22 cellular contexts compared by ENCODE assay signal in the genomic region with DNA sequence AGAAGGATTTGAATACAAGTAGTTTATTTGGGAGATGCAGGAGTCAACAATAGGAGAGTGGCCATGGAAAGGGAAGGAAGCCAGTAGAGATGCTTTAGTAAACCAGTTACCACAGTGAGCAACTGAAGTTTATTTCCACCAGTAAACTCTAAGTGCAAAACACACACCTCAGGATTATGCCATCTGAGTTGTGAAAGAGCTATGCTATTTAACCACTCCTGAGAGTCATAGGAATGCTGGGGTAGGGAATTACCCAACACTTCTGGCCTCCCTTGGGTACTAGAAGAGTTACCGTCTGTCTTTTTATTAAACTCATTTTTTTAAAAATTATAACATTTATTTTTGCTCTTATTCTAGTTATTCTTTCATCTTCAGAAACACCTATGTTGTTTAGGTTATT.
A peak's percentile ranks its signal among the peaks of the same experiment; 100 is the strongest.
DNase-seq lines count a peak whose midpoint lies in the region; ATAC-seq, FAIRE-seq and TF ChIP-seq lines count a peak whose summit lies in the region.
"Had no signal": no experiment of that assay in that cellular context is flagged by ENCODE, and none has a peak within 500 bp of the region (broad histone marks: within the 10 kb centered on the region; RNA-seq: fewer than 3 reads in every experiment).

No MANE protein-coding gene starts in this region.

- H3K4me1 ChIP-seq in breast epithelium: no peaks in the 10 kb centered on the region
- H3K4me1 ChIP-seq in astrocyte (ENCODE audit: insufficient read depth, low read length): no peaks in the 10 kb centered on the region
- H3K4me1 ChIP-seq: BE2C, Caco-2 had no signal

- H3K27ac ChIP-seq in breast epithelium: no peak overlapping the region
- no peak overlapping the region for H3K27ac ChIP-seq in astrocyte (ENCODE audit: low read depth, low read length)
- H3K27ac ChIP-seq: 22Rv1 had no signal

- no peak overlapping the region for H3K4me2 ChIP-seq in astrocyte (ENCODE audit: low read length)

- H3K4me3 Mint-ChIP-seq in MCF 10A (ENCODE audit: unreplicated experiment): no peak overlapping the region
- no peak overlapping the region for H3K4me3 Mint-ChIP-seq in astrocyte (ENCODE audit: unreplicated experiment)
- no peak overlapping the region for H3K4me3 Mint-ChIP-seq in activated CD8-positive, alpha-beta T cell treated with anti-CD3 and anti-CD28 coated beads for 36 hours
- H3K4me3 Mint-ChIP-seq in T-cell: no peak overlapping the region
- H3K4me3 Mint-ChIP-seq: CD4-positive, CD25-positive, alpha-beta regulatory T cell had no signal

- TF ChIP-seq POLR2A in breast epithelium (IDR thresholded peaks at IDR 0.05): no peak

- TF ChIP-seq CTCF in MCF 10A (IDR thresholded peaks at IDR 0.05; ENCODE audit: unreplicated experiment) (no peak), breast epithelium (IDR thresholded peaks at IDR 0.05) (no peak), astrocyte (IDR thresholded peaks at IDR 0.05; ENCODE audit: insufficient read depth, low read depth, low read length) (no peak), fibroblast of villous mesenchyme (IDR thresholded peaks at IDR 0.05; ENCODE audit: insufficient read depth, low read depth, low read length) (no peak)
- no peak for TF ChIP-seq CTCF in activated CD8-positive, alpha-beta T cell treated with anti-CD3 and anti-CD28 coated beads for 36 hours (IDR thresholded peaks at IDR 0.05)

- H3K4me1 Mint-ChIP-seq in MCF 10A (ENCODE audit: insufficient read depth, unreplicated experiment) (no peaks in the 10 kb centered on the region), astrocyte (ENCODE audit: low read depth, unreplicated experiment) (no peaks in the 10 kb centered on the region), T-cell (no peaks in the 10 kb centered on the region)
- no peaks in the 10 kb centered on the region for H3K4me1 Mint-ChIP-seq in activated CD8-positive, alpha-beta T cell treated with anti-CD3 and anti-CD28 coated beads for 36 hours (ENCODE audit: low read depth)
- H3K4me1 Mint-ChIP-seq: CD4-positive, CD25-positive, alpha-beta regulatory T cell had no signal

- peaks cover 0 to 19% of the 10 kb centered on the region in 2 donors for H3K27me3 ChIP-seq in breast epithelium
- H3K27me3 ChIP-seq in astrocyte (ENCODE audit: insufficient read depth, low read length): no peaks in the 10 kb centered on the region
- H3K27me3 ChIP-seq: BE2C had no signal

- peak; percentile 49 for DNase-seq in MCF 10A (ENCODE audit: unreplicated experiment)
- no peak for DNase-seq in breast epithelium (ENCODE audit: low spot score in 2 of 2)
- peak; percentile 3 for DNase-seq in astrocyte (ENCODE audit: low read depth)
- peak; percentile 30 for DNase-seq in fibroblast of villous mesenchyme (ENCODE audit: low read depth)
- DNase-seq in activated CD8-positive, alpha-beta T cell treated with anti-CD3 and anti-CD28 coated beads for 36 hours: no peak
- DNase-seq in T-cell: no peak
- no peak for DNase-seq in head of caudate nucleus
- DNase-seq: BE2C; CD4-positive, CD25-positive, alpha-beta regulatory T cell; GOT3; NCI-H1417; NCI-H187; NCI-H345; NCI-H524 treated with DMSO at 0.1 percent for 48 hours; PC-3; RPMI8226; SIG-M5 had no signal

- CTCF ChIA-PET in MCF 10A (lab: Yijun Ruan, JAX): no interaction called here
- CTCF ChIA-PET in activated CD8-positive, alpha-beta T cell treated with anti-CD3 and anti-CD28 coated beads for 36 hours (lab: Charles Lee): no interaction called here
- CTCF ChIA-PET in T-cell (lab: Charles Lee): no interaction called here

- no peaks in the 10 kb centered on the region for H3K79me2 ChIP-seq in astrocyte (ENCODE audit: insufficient read depth, low read length)

- POLR2A ChIA-PET in MCF 10A (lab: Yijun Ruan, JAX): no interaction called here
- POLR2A ChIA-PET in activated CD8-positive, alpha-beta T cell treated with anti-CD3 and anti-CD28 coated beads for 36 hours (lab: Charles Lee): no interaction called here
- POLR2A ChIA-PET in T-cell (lab: Charles Lee): interaction anchor here in 1 of 2 donors (0.6 kb wide), 1 partner anchor 1660 kb away, joined by 3 read pairs; no protein-coding TSS in a partner anchor

- no TSS peak for BruUV-seq in MCF 10A (replicated peaks; lab: Mats Ljungman, UMichigan)

- no peak for FAIRE-seq in astrocyte (lab: Jason Lieb, UNC)
- FAIRE-seq: G401.6, GM12878 had no signal

- H3K36me3 ChIP-seq in breast epithelium: no peaks in the 10 kb centered on the region
- no peaks in the 10 kb centered on the region for H3K36me3 ChIP-seq in astrocyte (ENCODE audit: insufficient read depth, low read length)
- H3K36me3 ChIP-seq: BE2C had no signal

- intact Hi-C loops in MCF 10A (cut with micrococcal nuclease) (no loop called here), breast epithelium (cut with DNase I; ENCODE audit: low total_unique reads) (no loop called here), head of caudate nucleus (cut with DNase I) (no loop called here)
- intact Hi-C loops in activated CD8-positive, alpha-beta T cell treated with anti-CD3 and anti-CD28 coated beads for 36 hours (cut with micrococcal nuclease): no loop called here

- H2AFZ ChIP-seq in astrocyte (ENCODE audit: low read depth, low read length): no peak overlapping the region

- H4K20me1 ChIP-seq in astrocyte (ENCODE audit: insufficient read depth, low read length): no peaks in the 10 kb centered on the region

- H3K9ac ChIP-seq in astrocyte (ENCODE audit: low read length): no peak overlapping the region

- ATAC-seq in HG03108 (IDR thresholded peaks at IDR 0.05; ENCODE audit: unreplicated experiment) (no peak), T-cell (replicated peaks in 1 of 4) (no peak)
- no peak for ATAC-seq in activated CD8-positive, alpha-beta T cell treated with anti-CD3 and anti-CD28 coated beads for 36 hours
- ATAC-seq: GM12878, PC-3 had no signal

- H3K27me3 Mint-ChIP-seq in MCF 10A (ENCODE audit: insufficient read depth, unreplicated experiment) (peaks cover 74% of the 10 kb centered on the region), astrocyte (ENCODE audit: low read depth, unreplicated experiment) (no peaks in the 10 kb centered on the region), T-cell (peaks cover 0 to 3% of the 10 kb centered on the region in 2 donors)
- H3K27me3 Mint-ChIP-seq in activated CD8-positive, alpha-beta T cell treated with anti-CD3 and anti-CD28 coated beads for 36 hours: no peaks in the 10 kb centered on the region
- H3K27me3 Mint-ChIP-seq: CD4-positive, CD25-positive, alpha-beta regulatory T cell had no signal

- no peaks in the 10 kb centered on the region for H3K36me3 Mint-ChIP-seq in MCF 10A (ENCODE audit: insufficient read depth, unreplicated experiment)
- no peaks in the 10 kb centered on the region for H3K36me3 Mint-ChIP-seq in astrocyte (ENCODE audit: low read depth, unreplicated experiment)
- H3K36me3 Mint-ChIP-seq in activated CD8-positive, alpha-beta T cell treated with anti-CD3 and anti-CD28 coated beads for 36 hours (ENCODE audit: low read depth): no peaks in the 10 kb centered on the region
- H3K36me3 Mint-ChIP-seq in T-cell: no peaks in the 10 kb centered on the region
- H3K36me3 Mint-ChIP-seq: CD4-positive, CD25-positive, alpha-beta regulatory T cell had no signal

- H3K4me3 ChIP-seq in breast epithelium: no peak overlapping the region
- no peak overlapping the region for H3K4me3 ChIP-seq in astrocyte (ENCODE audit: insufficient read depth, low read depth, low read length)
- H3K4me3 ChIP-seq in fibroblast of villous mesenchyme (ENCODE audit: low read depth, low read length): no peak overlapping the region
- H3K4me3 ChIP-seq: GM12878 had no signal

- H3K27ac Mint-ChIP-seq in MCF 10A (ENCODE audit: low read depth, unreplicated experiment) (no peak overlapping the region), astrocyte (ENCODE audit: unreplicated experiment) (no peak overlapping the region), T-cell (no peak overlapping the region)
- no peak overlapping the region for H3K27ac Mint-ChIP-seq in activated CD8-positive, alpha-beta T cell treated with anti-CD3 and anti-CD28 coated beads for 36 hours
- H3K27ac Mint-ChIP-seq: CD4-positive, CD25-positive, alpha-beta regulatory T cell had no signal

- H3K9me3 Mint-ChIP-seq in MCF 10A (ENCODE audit: unreplicated experiment) (no peaks in the 10 kb centered on the region), astrocyte (ENCODE audit: unreplicated experiment) (no peaks in the 10 kb centered on the region), T-cell (peaks cover 0 to 4% (median 2%) of the 10 kb centered on the region in 3 donors)
- H3K9me3 Mint-ChIP-seq in activated CD8-positive, alpha-beta T cell treated with anti-CD3 and anti-CD28 coated beads for 36 hours: no peaks in the 10 kb centered on the region

- no peaks in the 10 kb centered on the region for H3K9me3 ChIP-seq in breast epithelium
- no peaks in the 10 kb centered on the region for H3K9me3 ChIP-seq in astrocyte (ENCODE audit: insufficient read depth, low read depth, low read length)
- H3K9me3 ChIP-seq: BE2C, Caco-2 had no signal

Comparison
In these comparisons a context has a peak if more than half of its experiments do, and no peak if none do; other contexts are left out.
1. DNase-seq: peak in MCF 10A (single experiment), astrocyte (single experiment) and fibroblast of villous mesenchyme (single experiment); none in breast epithelium (0 of 2), activated CD8-positive, alpha-beta T cell treated with anti-CD3 and anti-CD28 coated beads for 36 hours (single experiment), T-cell (0 of 34) and head of caudate nucleus (0 of 42).